11 cellular contexts compared by ENCODE assay signal in the genomic region with DNA sequence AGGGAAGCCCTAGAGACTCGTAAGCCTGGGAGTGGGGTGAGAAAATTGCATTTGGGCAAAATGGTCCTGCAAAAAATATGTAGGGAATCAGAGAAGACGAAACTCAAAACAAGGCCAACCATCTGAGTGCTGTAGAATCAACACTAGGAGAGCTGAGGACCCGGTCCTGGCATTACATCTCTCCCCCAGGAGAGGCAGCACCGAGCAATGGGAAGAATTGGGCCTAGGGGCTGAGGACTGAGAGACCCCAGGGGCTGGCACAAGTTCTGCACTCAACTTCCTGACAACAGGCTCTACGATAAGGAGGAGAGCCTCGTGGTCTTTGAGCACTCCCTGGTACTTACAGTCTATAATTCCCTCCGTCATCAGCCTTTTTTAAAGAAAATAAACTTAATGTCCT. TPM values are rescaled to one million over a fixed set of nuclear protein-coding genes. Genes with fewer than 3 reads are reported as not detected.
A peak's percentile ranks its signal among the peaks of the same experiment; 100 is the strongest.
DNase-seq lines count a peak whose midpoint lies in the region; ATAC-seq and TF ChIP-seq lines count a peak whose summit lies in the region.
"Had no signal": no experiment of that assay in that cellular context is flagged by ENCODE, and none has a peak within 500 bp of the region (broad histone marks: within the 10 kb centered on the region; RNA-seq: fewer than 3 reads in every experiment).

No MANE protein-coding gene starts in this region.

- POLR2A ChIA-PET in activated CD8-positive, alpha-beta T cell treated with anti-CD3 and anti-CD28 coated beads for 36 hours (lab: Charles Lee) = no interaction called here
- POLR2A ChIA-PET in activated CD8-positive, alpha-beta T cell treated with anti-CD3 and anti-CD28 coated beads, Interleukin-2, amount 10 ng/mL, durations not matched to agents 7 days and 5 days (lab: Charles Lee) = no interaction called here
- POLR2A ChIA-PET in PC-3 (lab: Charles Lee; ENCODE audit: unreplicated experiment) = no interaction called here

- intact Hi-C loops in activated CD8-positive, alpha-beta T cell treated with anti-CD3 and anti-CD28 coated beads for 36 hours (cut with micrococcal nuclease) = loop anchor here (10.0 kb wide), 1 partner anchor 261 kb away; no protein-coding TSS in a partner anchor
- intact Hi-C loops in PC-3 (cut with micrococcal nuclease) = no loop called here

- no peak overlapping the region for H3K27ac ChIP-seq in PC-3 (ENCODE audit: low read length)
- H3K27ac ChIP-seq: BLaER1 treated with 17β-estradiol and CSF1 and Interleukin-3, amounts not matched to agents 10 nM and 100 nM had no signal

- H3K4me1 Mint-ChIP-seq in activated CD8-positive, alpha-beta T cell treated with anti-CD3 and anti-CD28 coated beads for 36 hours (ENCODE audit: low read depth) = peaks cover 12% of the 10 kb centered on the region
- peaks cover 26% of the 10 kb centered on the region for H3K4me1 Mint-ChIP-seq in activated CD8-positive, alpha-beta T cell treated with anti-CD3 and anti-CD28 coated beads, Interleukin-2, amount 10 ng/mL, durations not matched to agents 7 days and 5 days (ENCODE audit: low read depth)
- H3K4me1 Mint-ChIP-seq in type B pancreatic cell (ENCODE audit: unreplicated experiment) = peaks cover 65% of the 10 kb centered on the region

- no peak overlapping the region for H3K4me2 ChIP-seq in PC-3 (ENCODE audit: low read length)
- H3K4me2 ChIP-seq: BLaER1 treated with 17β-estradiol and CSF1 and Interleukin-3, amounts not matched to agents 10 nM and 100 nM had no signal

- BruUV-seq in PC-3 (replicated peaks; lab: Mats Ljungman, UMichigan) = no TSS peak

- peaks cover 5% of the 10 kb centered on the region for H3K27me3 Mint-ChIP-seq in activated CD8-positive, alpha-beta T cell treated with anti-CD3 and anti-CD28 coated beads for 36 hours
- H3K27me3 Mint-ChIP-seq in activated CD8-positive, alpha-beta T cell treated with anti-CD3 and anti-CD28 coated beads, Interleukin-2, amount 10 ng/mL, durations not matched to agents 7 days and 5 days (ENCODE audit: low read depth) = no peaks in the 10 kb centered on the region
- H3K27me3 Mint-ChIP-seq in type B pancreatic cell = no peaks in the 10 kb centered on the region

- CTCF ChIA-PET in activated CD8-positive, alpha-beta T cell treated with anti-CD3 and anti-CD28 coated beads for 36 hours (lab: Charles Lee) = no interaction called here
- CTCF ChIA-PET in activated CD8-positive, alpha-beta T cell treated with anti-CD3 and anti-CD28 coated beads, Interleukin-2, amount 10 ng/mL, durations not matched to agents 7 days and 5 days (lab: Charles Lee) = interaction anchor here (1.6 kb wide), 1 partner anchor 58 kb away, joined by 3 read pairs; no protein-coding TSS in a partner anchor
- CTCF ChIA-PET in PC-3 (lab: Charles Lee) = no interaction called here

- no peaks in the 10 kb centered on the region for H3K79me2 ChIP-seq in PC-3 (ENCODE audit: low read length)

- TF ChIP-seq CTCF in activated CD8-positive, alpha-beta T cell treated with anti-CD3 and anti-CD28 coated beads for 36 hours (IDR thresholded peaks at IDR 0.05) = peak; percentile 23
- peak; percentile 52 for TF ChIP-seq CTCF in PC-3 (conservative IDR thresholded peaks at IDR 0.05; ENCODE audit: low read depth, low read length)
- peak; percentile 35 for TF ChIP-seq CTCF in fibroblast of mammary gland (conservative IDR thresholded peaks at IDR 0.05; ENCODE audit: control insufficient read depth, insufficient read depth, low read depth, low read length)
- TF ChIP-seq CTCF in type B pancreatic cell (conservative IDR thresholded peaks at IDR 0.05) = peak; percentile 68

- ATAC-seq in activated CD8-positive, alpha-beta T cell treated with anti-CD3 and anti-CD28 coated beads for 36 hours = no peak
- ATAC-seq in activated CD8-positive, alpha-beta T cell treated with anti-CD3 and anti-CD28 coated beads, Interleukin-2, amount 10 ng/mL, durations not matched to agents 7 days and 5 days = no peak
- no peak for ATAC-seq in PC-3
- no peak for ATAC-seq in GM18909 (IDR thresholded peaks at IDR 0.05; ENCODE audit: poor library complexity, unreplicated experiment)

- H3K9me3 Mint-ChIP-seq in activated CD8-positive, alpha-beta T cell treated with anti-CD3 and anti-CD28 coated beads for 36 hours = no peaks in the 10 kb centered on the region
- H3K9me3 Mint-ChIP-seq in activated CD8-positive, alpha-beta T cell treated with anti-CD3 and anti-CD28 coated beads, Interleukin-2, amount 10 ng/mL, durations not matched to agents 7 days and 5 days (ENCODE audit: insufficient read depth) = no peaks in the 10 kb centered on the region
- no peaks in the 10 kb centered on the region for H3K9me3 Mint-ChIP-seq in type B pancreatic cell

- DNase-seq in activated CD8-positive, alpha-beta T cell treated with anti-CD3 and anti-CD28 coated beads for 36 hours = no peak
- no peak for DNase-seq in activated CD8-positive, alpha-beta T cell treated with anti-CD3 and anti-CD28 coated beads, Interleukin-2, amount 10 ng/mL, durations not matched to agents 7 days and 5 days
- DNase-seq in PC-3 (no peak), fibroblast of mammary gland (ENCODE audit: low read depth) (no peak), type B pancreatic cell (ENCODE audit: extremely low spot score, unreplicated experiment) (no peak), NCI-H1105 (lab: John Stamatoyannopoulos, UW) (no peak)
- no peak for DNase-seq in stimulated activated naive CD4-positive, alpha-beta T cell treated with Interleukin-2 at 50 U/mL for 16 hours (lab: John Stamatoyannopoulos, UW)
- DNase-seq: NCI-H1694, nucleus accumbens had no signal

- H3K4me3 Mint-ChIP-seq in activated CD8-positive, alpha-beta T cell treated with anti-CD3 and anti-CD28 coated beads for 36 hours = no peak overlapping the region
- H3K4me3 Mint-ChIP-seq in activated CD8-positive, alpha-beta T cell treated with anti-CD3 and anti-CD28 coated beads, Interleukin-2, amount 10 ng/mL, durations not matched to agents 7 days and 5 days = no peak overlapping the region
- no peak overlapping the region for H3K4me3 Mint-ChIP-seq in type B pancreatic cell

- H2AFZ ChIP-seq in PC-3 (ENCODE audit: low read length) = no peak overlapping the region

- H3K36me3 Mint-ChIP-seq in activated CD8-positive, alpha-beta T cell treated with anti-CD3 and anti-CD28 coated beads for 36 hours (ENCODE audit: low read depth) = no peaks in the 10 kb centered on the region
- H3K36me3 Mint-ChIP-seq in activated CD8-positive, alpha-beta T cell treated with anti-CD3 and anti-CD28 coated beads, Interleukin-2, amount 10 ng/mL, durations not matched to agents 7 days and 5 days (ENCODE audit: low read depth) = no peaks in the 10 kb centered on the region
- no peaks in the 10 kb centered on the region for H3K36me3 Mint-ChIP-seq in type B pancreatic cell

- H3K9ac ChIP-seq in PC-3 (ENCODE audit: low read length) = no peak overlapping the region
- H3K9ac ChIP-seq: BLaER1 treated with 17β-estradiol and CSF1 and Interleukin-3, amounts not matched to agents 10 nM and 100 nM had no signal

- no peaks in the 10 kb centered on the region for H3K9me3 ChIP-seq in PC-3 (ENCODE audit: low read length)
- H3K9me3 ChIP-seq: BLaER1 treated with 17β-estradiol and CSF1 and Interleukin-3, amounts not matched to agents 10 nM and 100 nM had no signal

- no peaks in the 10 kb centered on the region for H3K27me3 ChIP-seq in PC-3 (ENCODE audit: low read length)
- H3K27me3 ChIP-seq: BLaER1 treated with 17β-estradiol and CSF1 and Interleukin-3, amounts not matched to agents 10 nM and 100 nM had no signal

- H3K4me3 ChIP-seq in PC-3 (ENCODE audit: low read length) (no peak overlapping the region), fibroblast of mammary gland (ENCODE audit: control insufficient read depth, low read depth, low read length) (no peak overlapping the region)
- H3K4me3 ChIP-seq: BLaER1 treated with 17β-estradiol and CSF1 and Interleukin-3, amounts not matched to agents 10 nM and 100 nM had no signal

- H3F3A ChIP-seq in PC-3 (ENCODE audit: low read length, unreplicated experiment) = no peaks in the 10 kb centered on the region

- H4K20me1 ChIP-seq in PC-3 (ENCODE audit: low read length) = no peaks in the 10 kb centered on the region
- H4K20me1 ChIP-seq: BLaER1 treated with 17β-estradiol and CSF1 and Interleukin-3, amounts not matched to agents 10 nM and 100 nM had no signal

- H3K27ac Mint-ChIP-seq in activated CD8-positive, alpha-beta T cell treated with anti-CD3 and anti-CD28 coated beads for 36 hours = no peak overlapping the region
- H3K27ac Mint-ChIP-seq in activated CD8-positive, alpha-beta T cell treated with anti-CD3 and anti-CD28 coated beads, Interleukin-2, amount 10 ng/mL, durations not matched to agents 7 days and 5 days = no peak overlapping the region
- H3K27ac Mint-ChIP-seq in type B pancreatic cell = no peak overlapping the region

- 0 out of 2 replicates have a peak, but pooled peaks cover 11% of the 10 kb centered on the region for H3K4me1 ChIP-seq in PC-3 (ENCODE audit: insufficient read depth, low read length)

- H3K36me3 ChIP-seq in PC-3 (ENCODE audit: low read depth, low read length) = no peaks in the 10 kb centered on the region
- H3K36me3 ChIP-seq: BLaER1 treated with 17β-estradiol and CSF1 and Interleukin-3, amounts not matched to agents 10 nM and 100 nM had no signal

- H3K9me2 ChIP-seq in PC-3 (replicated peaks; ENCODE audit: low read length) = no peaks in the 10 kb centered on the region

RNA-seq across cellular contexts. Expression of gene BPGM, which starts 47.6 kb away (rescaled TPM):
- total RNA-seq in activated CD8-positive, alpha-beta T cell treated with anti-CD3 and anti-CD28 coated beads for 36 hours = 10 to 100 TPM; 11.2 to 12.4 TPM
- 10 to 100 TPM; 11.9 to 12.2 TPM for total RNA-seq in activated CD8-positive, alpha-beta T cell treated with anti-CD3 and anti-CD28 coated beads, Interleukin-2, amount 10 ng/mL, durations not matched to agents 7 days and 5 days
- total RNA-seq in PC-3 (2014; rRNA removed) = 9.6 and 14.6 TPM in 2 replicates
- 19.6 and 24.3 TPM in 2 replicates for total RNA-seq in type B pancreatic cell (ENCODE audit: low replicate concordance)
